Comparison of ENCODE assay signal across 8 cellular contexts in genomic region chr2:157194097-157194688, GRCh38.
DNase-seq lines count a peak whose midpoint lies in the region; ATAC-seq, FAIRE-seq and TF ChIP-seq lines count a peak whose summit lies in the region.

No MANE protein-coding gene starts in this region.

- POLR2A ChIA-PET in GM12878 (lab: Charles Lee): no interaction called here

- no peaks in the 10 kb centered on the region for H4K20me1 ChIP-seq in GM12878 (ENCODE audit: control insufficient read depth, insufficient read depth)
- no peaks in the 10 kb centered on the region for H4K20me1 ChIP-seq in keratinocyte (ENCODE audit: control insufficient read depth, extremely low read depth, insufficient read depth, low read length)

- RAD21 ChIA-PET in GM12878 (lab: Charles Lee; ENCODE audit: unreplicated experiment): interaction anchor here (0.7 to 2.8 kb wide), 35 partner anchors 11 to 1826 kb away, joined by 3 to 32 read pairs (median 4); no protein-coding TSS in a partner anchor

- in situ Hi-C loops in GM12878 (cut with MboI): loop anchor here (10.0 kb wide), 1 partner anchor 1819 kb away; no protein-coding TSS in a partner anchor

- 2% methylated on average over 2 of the region's 2 CpGs for WGBS in GM12878 (ENCODE audit: insufficient coverage, insufficient replicate concordance, low lambda C conversion rate, missing lambda C conversion rate)
- WGBS in upper lobe of left lung, 2 donors: 2 to 8% methylated on average over 2 of the region's 2 CpGs
- WGBS in aorta, 2 donors: 3% methylated on average over 2 of the region's 2 CpGs

- H3K79me2 ChIP-seq in GM12878 (ENCODE audit: control insufficient read depth, insufficient read depth, low read length) (no peaks in the 10 kb centered on the region), keratinocyte (ENCODE audit: control insufficient read depth, insufficient read depth, low read length) (no peaks in the 10 kb centered on the region)

- no peaks in the 10 kb centered on the region for H3K36me3 ChIP-seq in GM12878 (ENCODE audit: control insufficient read depth in 2 of 2, insufficient read depth in 2 of 2, low read length in 1 of 2)
- no peaks in the 10 kb centered on the region for H3K36me3 ChIP-seq in keratinocyte (ENCODE audit: control insufficient read depth in 2 of 2, extremely low read depth in 1 of 2, insufficient read depth in 2 of 2, low read length in 2 of 2)
- no peaks in the 10 kb centered on the region for H3K36me3 ChIP-seq in upper lobe of left lung
- H3K36me3 ChIP-seq in aorta (ENCODE audit: control insufficient read depth in 1 of 2, insufficient read depth in 2 of 2, low read length in 1 of 2): no peaks in the 10 kb centered on the region

- intact Hi-C loops in GM12878 (cut with micrococcal nuclease; ENCODE audit: unreplicated experiment): loop anchor here (2.0 to 5.0 kb wide), 3 partner anchors 297 to 1817 kb away; no protein-coding TSS in a partner anchor
- intact Hi-C loops in aorta (cut with DNase I): loop anchor here (5.0 to 10.0 kb wide), 3 partner anchors 139 to 1819 kb away; no protein-coding TSS in a partner anchor

- H3K4me3 ChIP-seq in GM12878 (no peak overlapping the region), keratinocyte (ENCODE audit: control insufficient read depth in 2 of 3, extremely low read depth in 1 of 3, insufficient read depth in 2 of 3, low read depth in 1 of 3, low read length in 3 of 3) (no peak overlapping the region), upper lobe of left lung (no peak overlapping the region), aorta (ENCODE audit: low read length in 2 of 2) (no peak overlapping the region)

- no peaks in the 10 kb centered on the region for H3K9me1 ChIP-seq in keratinocyte (ENCODE audit: control insufficient read depth, extremely low read depth, insufficient read depth, low read length)

- H3K4me2 ChIP-seq in GM12878 (ENCODE audit: control insufficient read depth, insufficient read depth): no peak overlapping the region
- H3K4me2 ChIP-seq in keratinocyte (ENCODE audit: control insufficient read depth, extremely low read depth, insufficient read depth, low read depth, low read length): no peak overlapping the region

- no peaks in the 10 kb centered on the region for H3K9me3 ChIP-seq in GM12878 (replicated peaks; ENCODE audit: control insufficient read depth, insufficient read depth, low read length)
- no peaks in the 10 kb centered on the region for H3K9me3 ChIP-seq in keratinocyte (ENCODE audit: control insufficient read depth, low read depth, low read length)
- H3K9me3 ChIP-seq in upper lobe of left lung: no peaks in the 10 kb centered on the region
- no peaks in the 10 kb centered on the region for H3K9me3 ChIP-seq in aorta (ENCODE audit: control insufficient read depth, low read length)

- DNase-seq in DMS153 (lab: John Stamatoyannopoulos, UW): peak; percentile 42
- peak; percentile 66 for DNase-seq in NCI-H460 (ENCODE audit: extremely low read depth, low read depth)
- no peak for DNase-seq in GM12878 (ENCODE audit: low read depth, low spot score)
- DNase-seq in keratinocyte (ENCODE audit: low read depth, low spot score): no peak
- DNase-seq in upper lobe of left lung: no peak
- no peak for DNase-seq in aorta

- H3K9ac ChIP-seq in GM12878 (ENCODE audit: control insufficient read depth, insufficient read depth, low read length) (no peak overlapping the region), keratinocyte (ENCODE audit: control insufficient read depth, extremely low read depth, insufficient read depth, low read length) (no peak overlapping the region)

- FAIRE-seq in GM12878 (lab: Jason Lieb, UNC) (peak; percentile 84), keratinocyte (lab: Jason Lieb, UNC) (peak; percentile 5)

- ATAC-seq in GM19035 (IDR thresholded peaks at IDR 0.05; ENCODE audit: unreplicated experiment) (peak; percentile 62), HG03159 (IDR thresholded peaks at IDR 0.05; ENCODE audit: unreplicated experiment) (peak; percentile 68), GM12878 (peak; percentile 83), upper lobe of left lung (ENCODE audit: low FRiP score in 2 of 2) (peak in 1 of 2 donors; percentile 78), aorta (ENCODE audit: low FRiP score) (no peak)

- H3K4me1 ChIP-seq in GM12878 (ENCODE audit: control insufficient read depth, insufficient read depth, low read length) (peaks cover 10% of the 10 kb centered on the region; the same call in 1 of the 2 replicates), keratinocyte (ENCODE audit: control insufficient read depth, extremely low read depth, insufficient read depth, low read length) (no peaks in the 10 kb centered on the region), upper lobe of left lung (no peaks in the 10 kb centered on the region), aorta (ENCODE audit: control insufficient read depth in 1 of 2, insufficient read depth in 2 of 2, low read length in 2 of 2) (no peaks in the 10 kb centered on the region)

- TF ChIP-seq CTCF in GM12878 (IDR thresholded peaks at IDR 0.05 in 2 of 3, conservative IDR thresholded peaks at IDR 0.05 in 1 of 3; ENCODE audit: control insufficient read depth in 2 of 3, extremely low read depth in 1 of 3, insufficient read depth in 1 of 3, low read depth in 3 of 3, low read length in 3 of 3) (peak; percentile 59 to 77 (median 63)), keratinocyte (optimal IDR thresholded peaks at IDR 0.05 in 1 of 3, IDR thresholded peaks at IDR 0.05 in 1 of 3, conservative IDR thresholded peaks at IDR 0.05 in 1 of 3; ENCODE audit: extremely low read depth in 1 of 3, insufficient read depth in 2 of 3, low read length in 3 of 3) (peak in 2 of 3 experiments; percentile 39 to 58), upper lobe of left lung (IDR thresholded peaks at IDR 0.05) (peak; percentile 36 to 73 (median 50))

- dilution Hi-C loops in keratinocyte (cut with MboI; ENCODE audit: extremely low pct_ligation_motif_present, low sequenced_read_pairs): no loop called here

- TF ChIP-seq EP300 in GM12878 (IDR thresholded peaks at IDR 0.05; ENCODE audit: borderline replicate concordance in 1 of 2, control insufficient read depth in 1 of 2, low read depth in 2 of 2, low read length in 2 of 2) (no peak), upper lobe of left lung (IDR thresholded peaks at IDR 0.05) (no peak)

- H3K27me3 ChIP-seq in GM12878 (replicated peaks in 1 of 2; ENCODE audit: control insufficient read depth in 2 of 2, insufficient read depth in 2 of 2, low read length in 1 of 2): peaks cover 0 to 3% of the 10 kb centered on the region in 2 experiments; a peak in 1 of 4 replicates
- no peaks in the 10 kb centered on the region for H3K27me3 ChIP-seq in keratinocyte (ENCODE audit: control insufficient read depth, extremely low read depth, insufficient read depth, low read length)
- no peaks in the 10 kb centered on the region for H3K27me3 ChIP-seq in upper lobe of left lung
- H3K27me3 ChIP-seq in aorta (ENCODE audit: control insufficient read depth in 1 of 2, insufficient read depth in 2 of 2, low read length in 1 of 2): no peaks in the 10 kb centered on the region

- no peak overlapping the region for H3K27ac ChIP-seq in GM12878 (ENCODE audit: control insufficient read depth, insufficient read depth)
- H3K27ac ChIP-seq in keratinocyte (ENCODE audit: control insufficient read depth, insufficient read depth, low read length): no peak overlapping the region
- H3K27ac ChIP-seq in upper lobe of left lung: no peak overlapping the region
- H3K27ac ChIP-seq in aorta (ENCODE audit: low read depth in 1 of 2, low read length in 2 of 2): no peak overlapping the region

- SMC1A ChIA-PET in GM12878 (lab: Charles Lee; ENCODE audit: uncharacterized antibody, unreplicated experiment): interaction anchor here (0.7 to 3.5 kb wide), 53 partner anchors 15 to 1825 kb away, joined by 3 to 107 read pairs (median 5); no protein-coding TSS in a partner anchor

- TF ChIP-seq RAD21 in GM12878 (IDR thresholded peaks at IDR 0.05; ENCODE audit: insufficient read depth, low read depth, low read length): peak; percentile 93

- no peak overlapping the region for H2AFZ ChIP-seq in GM12878 (ENCODE audit: control insufficient read depth, low read depth, low read length)
- no peak overlapping the region for H2AFZ ChIP-seq in keratinocyte (ENCODE audit: control insufficient read depth, low read length)

- TF ChIP-seq POLR2A in GM12878 (IDR thresholded peaks at IDR 0.05; ENCODE audit: low read depth, low read length): no peak
- TF ChIP-seq POLR2A in upper lobe of left lung (IDR thresholded peaks at IDR 0.05): no peak

- CTCF ChIA-PET in GM12878 (lab: Yijun Ruan, JAX): interaction anchor here (0.6 to 4.3 kb wide), 50 partner anchors 8 to 1818 kb away, joined by 3 to 100 read pairs (median 4); no protein-coding TSS in a partner anchor

- BruUV-seq in GM12878 (replicated peaks; lab: Mats Ljungman, UMichigan): no TSS peak

TF ChIP-seq in GM12878, 131 proteins besides CTCF, POLR2A, EP300 and RAD21:
- TF ChIP-seq BCL11A (IDR thresholded peaks at IDR 0.05; ENCODE audit: low read depth, low read length): no peak
- TF ChIP-seq SPI1 (IDR thresholded peaks at IDR 0.05; ENCODE audit: borderline replicate concordance, insufficient read depth, low read depth, low read length): no peak
- TF ChIP-seq SMC3 (IDR thresholded peaks at IDR 0.05; ENCODE audit: borderline replicate concordance, low read length): peak; percentile 74
- no peak for TF ChIP-seq ZBTB33 (IDR thresholded peaks at IDR 0.05)
- TF ChIP-seq KDM1A (IDR thresholded peaks at IDR 0.05; ENCODE audit: borderline replicate concordance): no peak
- TF ChIP-seq YY1 (IDR thresholded peaks at IDR 0.05; ENCODE audit: low read depth, low read length): peak; percentile 72
- no peak for TF ChIP-seq TCF7 (IDR thresholded peaks at IDR 0.05; ENCODE audit: borderline replicate concordance)

Comparison
In these comparisons a context has a peak if more than half of its experiments do, and no peak if none do; other contexts are left out.
1. DNase-seq: peak in DMS153 (single experiment) and NCI-H460 (single experiment); none in GM12878 (single experiment), keratinocyte (single experiment), upper lobe of left lung (0 of 2) and aorta (0 of 2).
2. Peak in every context shown above with its lines, with median percentiles within 50 percentile points of each other: CTCF ChIP-seq.